Comparison of ENCODE assay signal across 23 cellular contexts in the genomic region with DNA sequence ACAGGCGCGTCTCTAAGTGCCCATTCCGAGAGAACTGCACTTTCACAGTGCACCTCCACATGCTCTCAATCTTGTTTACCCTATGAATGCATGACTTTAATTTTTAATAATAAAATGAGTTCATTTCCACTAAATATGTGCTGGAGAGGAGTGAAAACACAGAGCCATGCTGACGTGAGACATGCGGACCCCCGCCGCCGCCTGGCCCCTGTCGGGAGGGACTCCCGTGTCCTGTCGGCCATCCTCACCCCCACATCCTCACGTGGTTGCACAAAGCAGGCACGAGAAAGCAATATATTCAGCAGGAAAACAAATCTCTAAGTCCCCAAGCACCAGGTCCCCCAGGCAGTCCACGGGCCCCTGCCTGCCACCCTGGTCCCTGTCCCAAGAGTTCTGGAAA. TPM values are rescaled to one million over a fixed set of nuclear protein-coding genes. Genes with fewer than 3 reads are reported as not detected.
"Had no signal": no experiment of that assay in that cellular context is flagged by ENCODE, and none has a peak within 500 bp of the region (broad histone marks: within the 10 kb centered on the region; RNA-seq: fewer than 3 reads in every experiment).

No MANE protein-coding gene starts in this region.

- H3K36me3 Mint-ChIP-seq: memory B cell, mesothelial cell of epicardium, natural killer cell had no signal

- DNase-seq: cortex of kidney; effector memory CD4-positive, alpha-beta T cell; foreskin fibroblast; glutamatergic neuron; islet precursor cell; left cardiac atrium; left ventricle myocardium inferior; lower lobe of right lung; natural killer cell; stimulated activated CD4-positive, alpha-beta T cell treated with anti-CD3 and anti-CD28 coated beads, Interleukin-2, amount 100 ng/mL, for 24 hours; stimulated activated CD4-positive, alpha-beta T cell treated with anti-CD3 and anti-CD28 coated beads, Interleukin-4, amount 100 ng/mL, for 4 hours; stimulated activated naive CD4-positive, alpha-beta T cell treated with Interleukin-2 at 50 U/mL for 16 hours; tibial artery had no signal

- H3K27ac Mint-ChIP-seq: memory B cell, mesothelial cell of epicardium, natural killer cell had no signal

- H3K9me3 ChIP-seq: esophagus muscularis mucosa, gastroesophageal sphincter, left ventricle myocardium inferior, lower lobe of right lung, pancreas, prostate gland, tibial artery had no signal

- H3K27ac ChIP-seq: esophagus muscularis mucosa, gastroesophageal sphincter, left ventricle myocardium inferior, lower lobe of right lung, pancreas, prostate gland, tibial artery had no signal

- H3K36me3 ChIP-seq: esophagus muscularis mucosa, gastroesophageal sphincter, left ventricle myocardium inferior, lower lobe of right lung, pancreas, prostate gland, tibial artery had no signal

- ATAC-seq: gastroesophageal sphincter, left cardiac atrium, lower lobe of right lung, natural killer cell, pancreas, sciatic nerve had no signal

- H3K4me1 ChIP-seq: lower lobe of right lung, pancreas had no signal

- H3K4me3 ChIP-seq: esophagus muscularis mucosa, gastroesophageal sphincter, left ventricle myocardium inferior, lower lobe of right lung, pancreas, prostate gland, tibial artery had no signal

- H3K4me1 Mint-ChIP-seq: central memory CD8-positive, alpha-beta T cell; memory B cell; natural killer cell had no signal

- H3K4me3 Mint-ChIP-seq: central memory CD8-positive, alpha-beta T cell; memory B cell; mesothelial cell of epicardium; natural killer cell; neural crest cell had no signal

- H3K9me3 Mint-ChIP-seq: central memory CD8-positive, alpha-beta T cell; memory B cell; mesothelial cell of epicardium; natural killer cell; neural crest cell had no signal

RNA-seq across cellular contexts. Expression of gene PPP2R2C, which starts 23.1 kb away (rescaled TPM):
- total RNA-seq: lower lobe of right lung, natural killer cell, skeletal muscle tissue had no signal
